8 cellular contexts compared by ENCODE assay signal in the genomic region with DNA sequence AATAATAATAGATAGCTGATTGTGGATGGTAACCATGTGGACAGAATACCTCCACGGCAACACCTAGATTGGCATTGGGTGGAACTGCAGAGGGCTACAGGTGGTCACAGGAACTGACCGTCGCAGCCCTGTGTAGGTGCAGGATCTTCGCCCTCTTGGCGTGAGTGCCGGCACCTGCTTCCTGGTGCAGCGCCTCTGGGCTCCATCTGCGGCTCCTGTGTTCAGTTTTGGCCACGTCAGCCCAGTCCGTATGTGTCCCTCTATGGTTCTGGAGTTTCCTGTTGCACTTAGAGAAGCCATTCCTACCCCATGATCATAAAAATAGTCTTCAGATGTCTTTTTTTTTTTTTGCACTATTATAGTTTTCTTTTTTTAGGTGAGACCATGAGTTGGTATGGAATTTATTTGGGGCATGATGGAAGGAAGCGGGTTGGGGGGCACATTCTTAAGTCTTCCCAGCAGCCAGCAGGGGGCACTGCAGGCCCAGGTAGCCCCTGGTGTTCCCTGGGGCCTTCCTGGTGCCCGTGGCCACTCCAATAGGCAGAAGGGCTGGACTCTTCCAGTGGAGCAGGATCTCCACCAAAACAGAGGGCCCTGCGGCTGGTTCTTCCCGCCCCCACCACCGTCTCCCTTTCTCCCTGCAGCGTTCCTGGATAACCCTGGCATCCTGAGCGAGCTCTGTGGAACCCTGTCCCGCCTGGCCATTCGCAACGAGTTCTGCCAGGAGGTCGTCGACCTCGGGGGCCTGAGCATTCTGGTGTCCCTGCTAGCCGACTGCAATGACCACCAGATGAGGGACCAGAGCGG. TPM values are rescaled to one million over a fixed set of nuclear protein-coding genes. Genes with fewer than 3 reads are reported as not detected.
DNase-seq lines count a peak whose midpoint lies in the region; ATAC-seq and TF ChIP-seq lines count a peak whose summit lies in the region.

No MANE protein-coding gene starts in this region.

- intact Hi-C loops in activated B cell treated with CpG ODN at 0.5 μM for 24 hours (cut with micrococcal nuclease) = loop anchor here (1.0 kb wide), 4 partner anchors 57 to 172 kb away; no protein-coding TSS in a partner anchor
- intact Hi-C loops in right lobe of liver (cut with DNase I) = loop anchor here (10.0 kb wide), 1 partner anchor 61 kb away; no protein-coding TSS in a partner anchor

- 60% methylated on average over 6 of the region's 25 CpGs for WGBS in right lobe of liver (ENCODE audit: insufficient coverage, low coverage, low lambda C conversion rate, missing lambda C conversion rate)

- no peak overlapping the region for H3K4me3 ChIP-seq in choroid plexus epithelial cell (ENCODE audit: low read depth, low read length)
- H3K4me3 ChIP-seq in right lobe of liver = peak overlapping the region in 2 of 3 donors; percentile 44 to 60

- no peaks in the 10 kb centered on the region for H3K9me3 Mint-ChIP-seq in activated B cell treated with CpG ODN at 0.5 μM for 24 hours

- no peak overlapping the region for H3K4me3 Mint-ChIP-seq in activated B cell treated with CpG ODN at 0.5 μM for 24 hours

- no peak for TF ChIP-seq EP300 in Ishikawa (IDR thresholded peaks at IDR 0.05; ENCODE audit: borderline replicate concordance)

- no peak for TF ChIP-seq CTCF in activated B cell treated with CpG ODN at 0.5 μM for 24 hours (IDR thresholded peaks at IDR 0.05)
- TF ChIP-seq CTCF in choroid plexus epithelial cell (conservative IDR thresholded peaks at IDR 0.05; ENCODE audit: low read depth, low read length) = peak; percentile 78
- peak; percentile 75 to 86 (median 84) for TF ChIP-seq CTCF in right lobe of liver (IDR thresholded peaks at IDR 0.05)

- TF ChIP-seq RAD21 in Ishikawa (IDR thresholded peaks at IDR 0.05; ENCODE audit: low read depth) = peak; percentile 73

- H3K4me1 Mint-ChIP-seq in activated B cell treated with CpG ODN at 0.5 μM for 24 hours = no peaks in the 10 kb centered on the region

- H3K27me3 ChIP-seq in right lobe of liver = no peaks in the 10 kb centered on the region

- POLR2A ChIA-PET in activated B cell treated with CpG ODN at 0.5 μM for 24 hours (lab: Charles Lee) = no interaction called here

- H3K9me3 ChIP-seq in right lobe of liver = no peaks in the 10 kb centered on the region

- ATAC-seq in activated B cell treated with CpG ODN at 0.5 μM for 24 hours (ENCODE audit: low read depth) = peak; percentile 69
- peak; percentile 72 to 79 (median 76) for ATAC-seq in right lobe of liver
- ATAC-seq in GM18870 (IDR thresholded peaks at IDR 0.05; ENCODE audit: unreplicated experiment) = no peak

- H3K27ac ChIP-seq in right lobe of liver = peak overlapping the region in 2 of 3 donors; percentile 81 to 97

- peaks cover 0 to 15% (median 7%) of the 10 kb centered on the region in 4 donors for H3K36me3 ChIP-seq in right lobe of liver

- DNase-seq in COR-L47 (lab: John Stamatoyannopoulos, UW) = peak; percentile 18
- DNase-seq in activated B cell treated with CpG ODN at 0.5 μM for 24 hours = peak; percentile 48
- peak; percentile 70 for DNase-seq in choroid plexus epithelial cell (ENCODE audit: low read depth)
- DNase-seq in right lobe of liver = peak; percentile 83 to 86 (median 86)
- peak; percentile 37 for DNase-seq in stimulated activated CD8-positive, alpha-beta memory T cell treated with anti-CD3 and anti-CD28 coated beads, Interleukin-4, amount 100 ng/mL, for 24 hours (ENCODE audit: low read depth)
- DNase-seq in mesenteric fat pad (ENCODE audit: low spot score) = no peak

- peak; percentile 47 for TF ChIP-seq POLR2A in right lobe of liver (IDR thresholded peaks at IDR 0.05)

- no peaks in the 10 kb centered on the region for H3K27me3 Mint-ChIP-seq in activated B cell treated with CpG ODN at 0.5 μM for 24 hours

- H3K36me3 Mint-ChIP-seq in activated B cell treated with CpG ODN at 0.5 μM for 24 hours (ENCODE audit: low read depth) = peaks cover 69% of the 10 kb centered on the region

- CTCF ChIA-PET in activated B cell treated with CpG ODN at 0.5 μM for 24 hours (lab: Charles Lee) = interaction anchor here (0.5 to 2.4 kb wide), 10 partner anchors 10 to 121 kb away, joined by 3 to 10 read pairs (median 6); a partner anchor contains a TSS

- no peak overlapping the region for H3K27ac Mint-ChIP-seq in activated B cell treated with CpG ODN at 0.5 μM for 24 hours

- H3K4me1 ChIP-seq in right lobe of liver = peaks cover 0 to 37% (median 7%) of the 10 kb centered on the region in 4 donors

TF ChIP-seq in Ishikawa, 13 proteins besides CTCF, POLR2A, EP300 and RAD21:
- TF ChIP-seq, protein P1, sequence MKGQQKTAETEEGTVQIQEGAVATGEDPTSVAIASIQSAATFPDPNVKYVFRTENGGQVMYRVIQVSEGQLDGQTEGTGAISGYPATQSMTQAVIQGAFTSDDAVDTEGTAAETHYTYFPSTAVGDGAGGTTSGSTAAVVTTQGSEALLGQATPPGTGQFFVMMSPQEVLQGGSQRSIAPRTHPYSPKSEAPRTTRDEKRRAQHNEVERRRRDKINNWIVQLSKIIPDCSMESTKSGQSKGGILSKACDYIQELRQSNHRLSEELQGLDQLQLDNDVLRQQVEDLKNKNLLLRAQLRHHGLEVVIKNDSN (IDR thresholded peaks at IDR 0.05) = no peak
- TF ChIP-seq NFIC (IDR thresholded peaks at IDR 0.05) = no peak
- TF ChIP-seq TCF12 (IDR thresholded peaks at IDR 0.05; ENCODE audit: low read depth) = no peak
- TF ChIP-seq TEAD4 (IDR thresholded peaks at IDR 0.05) = no peak
- TF ChIP-seq CEBPB (IDR thresholded peaks at IDR 0.05) = no peak
- TF ChIP-seq FOXM1 (IDR thresholded peaks at IDR 0.05; ENCODE audit: borderline replicate concordance, low read depth) = no peak

RNA-seq across cellular contexts. Expression of a gene that starts 10.1 kb away (rescaled TPM):
- total RNA-seq in activated B cell treated with CpG ODN at 0.5 μM for 24 hours (14.2 and 17.5 TPM in 2 replicates), right lobe of liver (10 to 100 TPM; 20.7 to 80.7 (median 69.7) TPM), mesenteric fat pad (8.4 TPM)

RNA-seq across cellular contexts. Expression of a gene that starts 20.3 kb away (rescaled TPM):
- 33.3 and 37.9 TPM in 2 replicates for total RNA-seq in activated B cell treated with CpG ODN at 0.5 μM for 24 hours
- 10 to 100 TPM; 19.3 to 64.8 (median 41.4) TPM for total RNA-seq in right lobe of liver
- total RNA-seq in mesenteric fat pad = 18.1 TPM

RNA-seq across cellular contexts. Expression of a gene that starts 20.4 kb away (rescaled TPM):
- 121 and 122 TPM in 2 replicates for total RNA-seq in activated B cell treated with CpG ODN at 0.5 μM for 24 hours
- 10 to 100 TPM; 17.4 to 36.4 (median 30.0) TPM for total RNA-seq in right lobe of liver
- total RNA-seq in mesenteric fat pad = 58.8 TPM
